8 cellular contexts compared by ENCODE assay signal in the genomic region with DNA sequence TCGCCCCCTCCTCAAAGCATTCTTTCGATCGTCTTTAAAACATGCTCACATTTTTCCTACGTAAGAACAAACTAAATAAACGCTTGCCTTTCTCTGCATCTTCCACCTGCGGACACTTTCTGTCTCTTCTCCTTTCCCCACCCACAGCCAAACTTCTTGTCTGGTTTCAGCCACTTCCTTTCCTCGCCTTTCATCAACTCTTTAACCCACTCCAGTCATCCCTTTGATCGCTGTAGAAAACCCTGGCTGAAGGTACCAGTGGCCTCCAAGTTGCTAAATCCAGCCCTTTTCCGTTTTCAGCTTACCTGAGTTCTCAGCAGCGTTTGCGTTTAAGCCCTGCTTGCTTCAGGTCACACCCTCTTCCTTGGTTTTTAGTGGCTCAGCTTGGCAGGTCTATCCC. TPM values are rescaled to one million over a fixed set of nuclear protein-coding genes. Genes with fewer than 3 reads are reported as not detected.
DNase-seq lines count a peak whose midpoint lies in the region; ATAC-seq and TF ChIP-seq lines count a peak whose summit lies in the region.

No MANE protein-coding gene starts in this region.

- no peaks in the 10 kb centered on the region for H3K27me3 Mint-ChIP-seq in activated CD4-positive, alpha-beta memory T cell treated with anti-CD3 and anti-CD28 coated beads, Interleukin-2, amount 10 ng/mL, durations not matched to agents 7 days and 5 days

- peaks cover 0 to 43% of the 10 kb centered on the region in 2 donors for H3K36me3 ChIP-seq in gastroesophageal sphincter
- H3K36me3 ChIP-seq in rectal smooth muscle tissue (ENCODE audit: control insufficient read depth, insufficient read depth, low read length), result peaks cover 2% of the 10 kb centered on the region

- H3K9me3 ChIP-seq in gastroesophageal sphincter, result no peaks in the 10 kb centered on the region

- H3K4me1 Mint-ChIP-seq in activated CD4-positive, alpha-beta memory T cell treated with anti-CD3 and anti-CD28 coated beads, Interleukin-2, amount 10 ng/mL, durations not matched to agents 7 days and 5 days, result peaks cover 66% of the 10 kb centered on the region

- WGBS in gastroesophageal sphincter (ENCODE audit: low coverage in 1 of 2), 2 donors, result 0 to 1% methylated on average over 10 to 11 of the region's 11 CpGs

- peak overlapping the region; percentile 61 to 94 for H3K4me3 ChIP-seq in gastroesophageal sphincter
- H3K4me3 ChIP-seq in rectal smooth muscle tissue (ENCODE audit: low read length), result peak overlapping the region; percentile 89

- in situ Hi-C loops in KBM-7 (cut with MboI; ENCODE audit: low pct_unique_long_range_greater_than_20kb, low sequenced_read_pairs), result no loop called here

- no peak for TF ChIP-seq POLR2A in gastroesophageal sphincter (IDR thresholded peaks at IDR 0.05)

- no peak for TF ChIP-seq CTCF in gastroesophageal sphincter (IDR thresholded peaks at IDR 0.05)

- H3K27ac ChIP-seq in gastroesophageal sphincter (peak overlapping the region; percentile 66 to 95 (median 92)), rectal smooth muscle tissue (ENCODE audit: low read depth, low read length) (peak overlapping the region; percentile 79)

- DNase-seq in Daoy (ENCODE audit: low read depth), result peak; percentile 18
- DNase-seq in KBM-7, result peak; percentile 50
- peak; percentile 26 for DNase-seq in activated CD4-positive, alpha-beta memory T cell treated with anti-CD3 and anti-CD28 coated beads, Interleukin-2, amount 10 ng/mL, durations not matched to agents 7 days and 5 days

- peak overlapping the region; percentile 65 for H3K9ac ChIP-seq in rectal smooth muscle tissue (ENCODE audit: low read length)

- ATAC-seq in gastroesophageal sphincter, result no peak
- no peak for ATAC-seq in HG03097 (IDR thresholded peaks at IDR 0.05; ENCODE audit: low FRiP score, unreplicated experiment)
- no peak for ATAC-seq in HG03175 (IDR thresholded peaks at IDR 0.05; ENCODE audit: unreplicated experiment)
- no peak for ATAC-seq in activated CD4-positive, CD25-positive, alpha-beta regulatory T cell treated with anti-CD3 and anti-CD28 coated beads, Interleukin-2, amount 50 U/mL, for 24 hours

- TF ChIP-seq EP300 in gastroesophageal sphincter (IDR thresholded peaks at IDR 0.05), result no peak

- H3K27me3 ChIP-seq in gastroesophageal sphincter, result no peaks in the 10 kb centered on the region
- no peaks in the 10 kb centered on the region for H3K27me3 ChIP-seq in rectal smooth muscle tissue (ENCODE audit: control insufficient read depth, insufficient read depth, low read length)

- peaks cover 50% of the 10 kb centered on the region for H3K36me3 Mint-ChIP-seq in activated CD4-positive, alpha-beta memory T cell treated with anti-CD3 and anti-CD28 coated beads, Interleukin-2, amount 10 ng/mL, durations not matched to agents 7 days and 5 days (ENCODE audit: low read depth)

- H3K9me3 Mint-ChIP-seq in activated CD4-positive, alpha-beta memory T cell treated with anti-CD3 and anti-CD28 coated beads, Interleukin-2, amount 10 ng/mL, durations not matched to agents 7 days and 5 days, result no peaks in the 10 kb centered on the region

- peak overlapping the region; percentile 96 for H3K4me3 Mint-ChIP-seq in activated CD4-positive, alpha-beta memory T cell treated with anti-CD3 and anti-CD28 coated beads, Interleukin-2, amount 10 ng/mL, durations not matched to agents 7 days and 5 days

- H3K27ac Mint-ChIP-seq in activated CD4-positive, alpha-beta memory T cell treated with anti-CD3 and anti-CD28 coated beads, Interleukin-2, amount 10 ng/mL, durations not matched to agents 7 days and 5 days, result peak overlapping the region; percentile 84

- H3K4me1 ChIP-seq in gastroesophageal sphincter (peaks cover 0 to 45% (median 6%) of the 10 kb centered on the region in 3 donors), rectal smooth muscle tissue (ENCODE audit: control insufficient read depth, insufficient read depth, low read length) (peaks cover 5% of the 10 kb centered on the region)

- POLR2A ChIA-PET in activated CD4-positive, alpha-beta memory T cell treated with anti-CD3 and anti-CD28 coated beads, Interleukin-2, amount 10 ng/mL, durations not matched to agents 7 days and 5 days (lab: Charles Lee), result interaction anchor here (0.8 to 3.1 kb wide), 14 partner anchors 9 to 146 kb away, joined by 3 to 46 read pairs (median 6); partner anchors contain the start of gene WDR81

- CTCF ChIA-PET in activated CD4-positive, alpha-beta memory T cell treated with anti-CD3 and anti-CD28 coated beads, Interleukin-2, amount 10 ng/mL, durations not matched to agents 7 days and 5 days (lab: Charles Lee), result interaction anchor here (0.7 to 1.5 kb wide), 4 partner anchors 35 to 1418 kb away, joined by 3 to 5 read pairs (median 3); partner anchors contain the start of gene WDR81

RNA-seq across cellular contexts. Expression of gene RPA1, which starts 0.5 kb away (rescaled TPM):
- total RNA-seq in Daoy (2014; rRNA removed; shearing (Covaris generic)), result 25.4 and 29.9 TPM in 2 replicates
- total RNA-seq in activated CD4-positive, alpha-beta memory T cell treated with anti-CD3 and anti-CD28 coated beads, Interleukin-2, amount 10 ng/mL, durations not matched to agents 7 days and 5 days, result 100 to 1,000 TPM; 176 to 186 TPM
- total RNA-seq in gastroesophageal sphincter, result 10 to 100 TPM; 22.0 to 33.0 (median 25.2) TPM

RNA-seq across cellular contexts. Expression of gene SMYD4, which starts 0.6 kb away (rescaled TPM):
- 10.1 and 11.0 TPM in 2 replicates for total RNA-seq in Daoy (2014; rRNA removed; shearing (Covaris generic))
- 10 to 100 TPM; 27.4 to 29.3 TPM for total RNA-seq in activated CD4-positive, alpha-beta memory T cell treated with anti-CD3 and anti-CD28 coated beads, Interleukin-2, amount 10 ng/mL, durations not matched to agents 7 days and 5 days
- total RNA-seq in gastroesophageal sphincter, result 10 to 100 TPM in 2 of 4 donors, 1 to 10 TPM in 2; 8.1 to 14.0 (median 11.0) TPM
